10 cellular contexts compared by ENCODE assay signal in genomic region chr1:153626477-153626928, GRCh38. TPM values are rescaled to one million over a fixed set of nuclear protein-coding genes. Genes with fewer than 3 reads are reported as not detected.
DNase-seq lines count a peak whose midpoint lies in the region; ATAC-seq and TF ChIP-seq lines count a peak whose summit lies in the region.
"Had no signal": no experiment of that assay in that cellular context is flagged by ENCODE, and none has a peak within 500 bp of the region (broad histone marks: within the 10 kb centered on the region; RNA-seq: fewer than 3 reads in every experiment).

No MANE protein-coding gene starts in this region.

- peaks cover 17% of the 10 kb centered on the region for H3K27me3 Mint-ChIP-seq in stimulated activated naive CD8-positive, alpha-beta T cell treated with anti-CD3 and anti-CD28 coated beads, Interleukin-15, amount 100 ng/mL, for 72 hours

- intact Hi-C loops in breast epithelium (cut with DNase I; ENCODE audit: low total_unique reads): loop anchor here (10.0 kb wide), 1 partner anchor 52 kb away; no protein-coding TSS in a partner anchor
- intact Hi-C loops in right lobe of liver (cut with DNase I): no loop called here

- no peaks in the 10 kb centered on the region for H3K9me3 Mint-ChIP-seq in stimulated activated naive CD8-positive, alpha-beta T cell treated with anti-CD3 and anti-CD28 coated beads, Interleukin-15, amount 100 ng/mL, for 72 hours

- H3K4me3 ChIP-seq in HUES48 (ENCODE audit: low read depth, low read length) (peak overlapping the region; percentile 73), breast epithelium (peak overlapping the region; percentile 56 to 74 (median 61)), right lobe of liver (peak overlapping the region; percentile 29 to 52 (median 47)), subcutaneous abdominal adipose tissue (ENCODE audit: low read depth in 1 of 5, low read length in 5 of 5) (peak overlapping the region; percentile 63 to 87 (median 73))

- H3K27me3 ChIP-seq in HUES48 (ENCODE audit: control insufficient read depth, insufficient read depth, low read length) (no peaks in the 10 kb centered on the region), breast epithelium (no peaks in the 10 kb centered on the region), right lobe of liver (no peaks in the 10 kb centered on the region), subcutaneous abdominal adipose tissue (ENCODE audit: control insufficient read depth in 5 of 5, insufficient read depth in 4 of 5, low read length in 5 of 5) (no peaks in the 10 kb centered on the region)

- WGBS in right lobe of liver (ENCODE audit: insufficient coverage, low coverage, low lambda C conversion rate, missing lambda C conversion rate): 27% methylated on average over 2 of the region's 4 CpGs

- peaks cover 19% of the 10 kb centered on the region for H3K4me1 Mint-ChIP-seq in stimulated activated naive CD8-positive, alpha-beta T cell treated with anti-CD3 and anti-CD28 coated beads, Interleukin-15, amount 100 ng/mL, for 72 hours

- no peak for TF ChIP-seq CTCF in breast epithelium (IDR thresholded peaks at IDR 0.05)
- TF ChIP-seq CTCF in right lobe of liver (IDR thresholded peaks at IDR 0.05): no peak

- H3K27ac Mint-ChIP-seq in stimulated activated naive CD8-positive, alpha-beta T cell treated with anti-CD3 and anti-CD28 coated beads, Interleukin-15, amount 100 ng/mL, for 72 hours: no peak overlapping the region
- H3K27ac Mint-ChIP-seq: activated CD4-positive, alpha-beta T cell treated with anti-CD3 and anti-CD28 coated beads for 36 hours had no signal

- ATAC-seq in right lobe of liver (no peak), HG02642 (IDR thresholded peaks at IDR 0.05; ENCODE audit: poor library complexity, unreplicated experiment) (no peak)
- ATAC-seq in stimulated activated naive CD8-positive, alpha-beta T cell treated with anti-CD3 and anti-CD28 coated beads, Interleukin-15, amount 100 ng/mL, for 72 hours: no peak
- ATAC-seq: activated CD4-positive, alpha-beta T cell treated with anti-CD3 and anti-CD28 coated beads for 36 hours had no signal

- H3K9me3 ChIP-seq in HUES48 (ENCODE audit: control insufficient read depth, insufficient read depth, low read length) (no peaks in the 10 kb centered on the region), breast epithelium (no peaks in the 10 kb centered on the region), right lobe of liver (no peaks in the 10 kb centered on the region), subcutaneous abdominal adipose tissue (ENCODE audit: control insufficient read depth in 5 of 5, low read length in 5 of 5) (no peaks in the 10 kb centered on the region)

- H3K27ac ChIP-seq in HUES48 (ENCODE audit: low read depth, low read length): peak overlapping the region; percentile 84
- peak overlapping the region; percentile 96 to 97 for H3K27ac ChIP-seq in breast epithelium
- H3K27ac ChIP-seq in right lobe of liver: peak overlapping the region; percentile 71 to 80 (median 73)
- H3K27ac ChIP-seq in subcutaneous abdominal adipose tissue (ENCODE audit: low read depth, low read length): peak overlapping the region; percentile 94

- no peak overlapping the region for H3K4me3 Mint-ChIP-seq in stimulated activated naive CD8-positive, alpha-beta T cell treated with anti-CD3 and anti-CD28 coated beads, Interleukin-15, amount 100 ng/mL, for 72 hours
- H3K4me3 Mint-ChIP-seq: activated CD4-positive, alpha-beta T cell treated with anti-CD3 and anti-CD28 coated beads for 36 hours had no signal

- H3K36me3 ChIP-seq in HUES48 (ENCODE audit: control insufficient read depth, insufficient read depth, low read length): peaks cover 8% of the 10 kb centered on the region; the same call in 1 of the 2 replicates
- H3K36me3 ChIP-seq in breast epithelium: no peaks in the 10 kb centered on the region
- no peaks in the 10 kb centered on the region for H3K36me3 ChIP-seq in right lobe of liver
- peaks cover 0 to 24% (median 6%) of the 10 kb centered on the region in 5 donors for H3K36me3 ChIP-seq in subcutaneous abdominal adipose tissue (ENCODE audit: control insufficient read depth in 5 of 5, insufficient read depth in 5 of 5, low read length in 5 of 5)

- no peak for TF ChIP-seq POLR2A in breast epithelium (IDR thresholded peaks at IDR 0.05)
- no peak for TF ChIP-seq POLR2A in right lobe of liver (IDR thresholded peaks at IDR 0.05)

- H3K4me1 ChIP-seq in HUES48 (ENCODE audit: control insufficient read depth, insufficient read depth, low read length): peaks cover 23% of the 10 kb centered on the region
- H3K4me1 ChIP-seq in breast epithelium: peaks cover 0 to 3% of the 10 kb centered on the region in 2 donors
- peaks cover 0 to 6% (median 2%) of the 10 kb centered on the region in 4 donors for H3K4me1 ChIP-seq in right lobe of liver
- H3K4me1 ChIP-seq in subcutaneous abdominal adipose tissue (ENCODE audit: control insufficient read depth in 5 of 5, insufficient read depth in 5 of 5, low read length in 5 of 5): peaks cover 6 to 84% (median 66%) of the 10 kb centered on the region in 5 donors

- DNase-seq in breast epithelium (ENCODE audit: low spot score in 2 of 2): no peak
- DNase-seq in right lobe of liver: peak in 2 of 3 donors; percentile 8 to 13
- DNase-seq in SHP77 (lab: John Stamatoyannopoulos, UW): no peak
- no peak for DNase-seq in stimulated activated naive CD8-positive, alpha-beta T cell treated with anti-CD3 and anti-CD28 coated beads, Interleukin-15, amount 100 ng/mL, for 72 hours
- DNase-seq in NCI-H345 (lab: John Stamatoyannopoulos, UW): no peak
- DNase-seq: activated CD4-positive, alpha-beta T cell treated with anti-CD3 and anti-CD28 coated beads for 36 hours; effector CD8-positive, alpha-beta T cell had no signal

- H3K9ac ChIP-seq in HUES48 (ENCODE audit: low read depth, low read length) (peak overlapping the region; percentile 58; the same call in 1 of the 2 replicates), subcutaneous abdominal adipose tissue (ENCODE audit: low read length in 5 of 5) (peak overlapping the region; percentile 77 to 89 (median 86))

RNA-seq across cellular contexts. Expression of gene S100A13, which starts 0.8 kb away (rescaled TPM):
- total RNA-seq in breast epithelium: 100 to 1,000 TPM; 163 to 221 (median 198) TPM
- 10 to 100 TPM; 10.4 to 24.5 (median 21.9) TPM for total RNA-seq in right lobe of liver

RNA-seq across cellular contexts. Expression of gene S100A1, which starts 1.7 kb away (rescaled TPM):
- total RNA-seq in breast epithelium (10 to 100 TPM in 2 of 3 donors, 1 to 10 TPM in 1; 6.1 to 40.0 (median 28.5) TPM), right lobe of liver (1 to 10 TPM in 3 of 6 experiments, under 1 TPM in 3; 0.40 to 2.1 (median 1.0) TPM)
- total RNA-seq: activated CD4-positive, alpha-beta T cell treated with anti-CD3 and anti-CD28 coated beads for 36 hours had no signal

RNA-seq across cellular contexts. Expression of gene CHTOP, which starts 7.4 kb away (rescaled TPM):
- 100 to 1,000 TPM in 1 of 3 donors, 10 to 100 TPM in 2; 37.1 to 112 (median 71.8) TPM for total RNA-seq in breast epithelium
- total RNA-seq in right lobe of liver: 10 to 100 TPM; 21.9 to 29.7 (median 26.0) TPM

RNA-seq across cellular contexts. Expression of gene S100A14, which starts 10.4 kb away (rescaled TPM):
- total RNA-seq in breast epithelium (10 to 100 TPM in 2 of 3 donors, not detected in 1; 70.1 to 99.2 TPM), right lobe of liver (10 to 100 TPM in 2 of 6 experiments, 1 to 10 TPM in 4; 1.8 to 14.0 (median 5.2) TPM)

RNA-seq across cellular contexts. Expression of gene S100A16, which starts 13.6 kb away (rescaled TPM):
- total RNA-seq in breast epithelium (100 to 1,000 TPM in 2 of 3 donors, 10 to 100 TPM in 1; 52.0 to 154 (median 102) TPM), right lobe of liver (100 to 1,000 TPM in 2 of 6 experiments, 10 to 100 TPM in 4; 55.9 to 151 (median 71.8) TPM)
- total RNA-seq: activated CD4-positive, alpha-beta T cell treated with anti-CD3 and anti-CD28 coated beads for 36 hours had no signal

Comparison
In these comparisons a context has a peak if more than half of its experiments do, and no peak if none do; other contexts are left out.
1. DNase-seq: peak in right lobe of liver (2 of 3); none in breast epithelium (0 of 2), SHP77 (0 of 2), stimulated activated naive CD8-positive, alpha-beta T cell treated with anti-CD3 and anti-CD28 coated beads, Interleukin-15, amount 100 ng/mL, for 72 hours (0 of 2) and NCI-H345 (single experiment).
2. RNA of gene S100A13, which starts 0.8 kb away (total RNA-seq): 163 to 221 TPM in breast epithelium; 10.4 to 24.5 TPM in right lobe of liver; every median in the first group is over 4 times any median in the second.
3. Peak in every context shown above with its lines, with median percentiles within 50 percentile points of each other: H3K27ac ChIP-seq and H3K4me3 ChIP-seq.